ENCODE assay signal across 12 cellular contexts in the genomic region with DNA sequence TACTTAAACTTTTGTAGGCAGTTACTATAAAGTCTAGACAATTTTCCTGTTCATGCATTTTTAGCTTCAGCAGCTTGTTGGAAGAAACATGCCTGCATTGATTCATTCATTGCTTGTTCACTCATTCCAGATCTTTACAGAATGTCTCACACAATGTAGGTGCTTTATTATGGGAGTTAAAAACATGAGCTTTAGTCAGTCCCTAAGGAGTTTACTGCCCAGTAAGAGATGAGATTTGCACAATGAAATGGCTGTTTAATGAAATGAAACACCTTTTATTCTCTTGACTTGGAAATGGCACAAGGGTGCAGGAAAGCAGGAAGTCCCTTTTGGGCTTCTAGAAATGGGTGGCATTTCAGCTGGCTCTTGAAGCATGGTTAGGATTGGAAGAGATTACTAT. TPM values are rescaled to one million over a fixed set of nuclear protein-coding genes. Genes with fewer than 3 reads are reported as not detected.
DNase-seq lines count a peak whose midpoint lies in the region; ATAC-seq and TF ChIP-seq lines count a peak whose summit lies in the region.
"Had no signal": no experiment of that assay in that cellular context is flagged by ENCODE, and none has a peak within 500 bp of the region (broad histone marks: within the 10 kb centered on the region; RNA-seq: fewer than 3 reads in every experiment).

No MANE protein-coding gene starts in this region.

- no peaks in the 10 kb centered on the region for H3K9me3 Mint-ChIP-seq in CD4-positive, alpha-beta T cell
- H3K9me3 Mint-ChIP-seq: stimulated activated naive B cell treated with anti-CD40 and anti-IgM and Interleukin-4, amounts not matched to agents 10 μg/mL and 1 μg/mL and 100 μg/mL, for 72 hours had no signal

- POLR2A ChIA-PET in CD4-positive, alpha-beta T cell (lab: Charles Lee) = no interaction called here
- POLR2A ChIA-PET in IMR-90 (lab: Charles Lee; ENCODE audit: unreplicated experiment) = no interaction called here

- no peak overlapping the region for H3K56ac ChIP-seq in IMR-90 (ENCODE audit: extremely low read depth, insufficient read depth, low read length)

- H3K9me1 ChIP-seq in IMR-90 (ENCODE audit: insufficient read depth, low read length) = peaks cover 7% of the 10 kb centered on the region; the same call in 1 of the 2 replicates

- DNase-seq in CD4-positive, alpha-beta T cell = no peak
- peak; percentile 31 for DNase-seq in IMR-90
- DNase-seq in amniotic epithelial cell (ENCODE audit: low read depth) = peak; percentile 12
- no peak for DNase-seq in mesenchymal stem cell
- DNase-seq in cerebellar nuclear complex (lab: John Stamatoyannopoulos, UW) = no peak
- DNase-seq in SW480 (ENCODE audit: low spot score) = no peak
- DNase-seq: left ventricle myocardium superior; NCI-H1417; stimulated activated naive B cell treated with anti-CD40 and anti-IgM and Interleukin-4, amounts not matched to agents 10 μg/mL and 1 μg/mL and 100 μg/mL, for 72 hours had no signal

- ATAC-seq in CD4-positive, alpha-beta T cell (ENCODE audit: poor library complexity) = no peak
- ATAC-seq in IMR-90 (ENCODE audit: low read depth) (no peak), HG03442 (IDR thresholded peaks at IDR 0.05; ENCODE audit: unreplicated experiment) (no peak), GM18870 (IDR thresholded peaks at IDR 0.05; ENCODE audit: unreplicated experiment) (no peak)
- ATAC-seq: left ventricle myocardium superior; stimulated activated naive B cell treated with anti-CD40 and anti-IgM and Interleukin-4, amounts not matched to agents 10 μg/mL and 1 μg/mL and 100 μg/mL, for 72 hours had no signal

- no peak for TF ChIP-seq POLR2A in IMR-90 (IDR thresholded peaks at IDR 0.05; ENCODE audit: low read depth, low read length)

- H3K36me3 Mint-ChIP-seq in CD4-positive, alpha-beta T cell (ENCODE audit: low read depth) = peaks cover 3% of the 10 kb centered on the region

- H2BK5ac ChIP-seq in IMR-90 (ENCODE audit: low read depth, low read length, poor library complexity, severe bottlenecking) (no peak overlapping the region), mesenchymal stem cell (ENCODE audit: low read depth, low read length, poor library complexity, severe bottlenecking) (no peak overlapping the region)

- H2BK15ac ChIP-seq in IMR-90 (ENCODE audit: low read depth, low read length) = no peak overlapping the region
- H2BK15ac ChIP-seq in mesenchymal stem cell (ENCODE audit: low read depth, poor library complexity, severe bottlenecking) = no peak overlapping the region

- BruUV-seq in IMR-90 (replicated peaks; lab: Mats Ljungman, UMichigan) = no TSS peak

- H3K9ac ChIP-seq in IMR-90 (ENCODE audit: low read depth, low read length) = no peak overlapping the region
- H3K9ac ChIP-seq in mesenchymal stem cell (ENCODE audit: low read length) = peak overlapping the region; percentile 13

- H3K14ac ChIP-seq in IMR-90 (replicated peaks; ENCODE audit: low read depth, low read length) = no peak overlapping the region
- H3K14ac ChIP-seq in mesenchymal stem cell (ENCODE audit: low read length in 2 of 2) = no peak overlapping the region

- H4K20me1 ChIP-seq in IMR-90 (ENCODE audit: insufficient read depth, low read length) = peaks cover 44% of the 10 kb centered on the region

- no peak overlapping the region for H4K91ac ChIP-seq in IMR-90 (ENCODE audit: insufficient read depth, low read depth, low read length)
- H4K91ac ChIP-seq in mesenchymal stem cell (ENCODE audit: low read length) = no peak overlapping the region

- no peak overlapping the region for H4K8ac ChIP-seq in IMR-90 (ENCODE audit: low read depth in 2 of 2, low read length in 2 of 2)
- no peak overlapping the region for H4K8ac ChIP-seq in mesenchymal stem cell (ENCODE audit: low read length)

- H3K4me1 ChIP-seq in IMR-90 (ENCODE audit: control insufficient read depth, insufficient read depth, low read length) = peaks cover 24% of the 10 kb centered on the region
- peaks cover 19% of the 10 kb centered on the region for H3K4me1 ChIP-seq in mesenchymal stem cell (ENCODE audit: control insufficient read depth, insufficient read depth, low read depth, low read length)

- no peak overlapping the region for H3K27ac ChIP-seq in CD4-positive, alpha-beta T cell (ENCODE audit: low read depth, low read length)
- H3K27ac ChIP-seq in IMR-90 (ENCODE audit: insufficient read depth, low read length) (no peak overlapping the region), mesenchymal stem cell (ENCODE audit: low read length, poor library complexity, severe bottlenecking) (peak overlapping the region; percentile 20)
- H3K27ac ChIP-seq: skin epidermis had no signal

- intact Hi-C loops in CD4-positive, alpha-beta T cell (cut with DNase I, micrococcal nuclease) = loop anchor here (5.0 to 10.0 kb wide), 4 partner anchors 164 to 1506 kb away; a partner anchor contains a TSS
- intact Hi-C loops in IMR-90 (cut with micrococcal nuclease) = no loop called here

- H2AK5ac ChIP-seq in IMR-90 (ENCODE audit: low read depth, low read length) (no peak overlapping the region), mesenchymal stem cell (ENCODE audit: low read length, severe bottlenecking) (no peak overlapping the region)

- no peak overlapping the region for H4K5ac ChIP-seq in IMR-90 (ENCODE audit: low read depth, low read length)

- dilution Hi-C loops in IMR-90 (cut with HindIII; ENCODE audit: low sequenced_read_pairs, unreplicated experiment) = no loop called here

- H3K4me3 Mint-ChIP-seq in CD4-positive, alpha-beta T cell = peak overlapping the region; percentile 47

- no peak overlapping the region for H3K4me3 ChIP-seq in IMR-90 (ENCODE audit: insufficient read depth, low read depth, low read length)
- H3K4me3 ChIP-seq in mesenchymal stem cell (ENCODE audit: insufficient read depth in 1 of 2, low read depth in 1 of 2, low read length in 2 of 2) = no peak overlapping the region

- no peaks in the 10 kb centered on the region for H3K27me3 ChIP-seq in CD4-positive, alpha-beta T cell (ENCODE audit: control insufficient read depth, insufficient read depth, low read length)
- H3K27me3 ChIP-seq in IMR-90 (ENCODE audit: control insufficient read depth, insufficient read depth, low read length) (no peaks in the 10 kb centered on the region), mesenchymal stem cell (ENCODE audit: control insufficient read depth in 1 of 2, insufficient read depth in 1 of 2, low read length in 2 of 2) (no peaks in the 10 kb centered on the region)

- no peak for TF ChIP-seq RAD21 in IMR-90 (IDR thresholded peaks at IDR 0.05; ENCODE audit: low read length)

- H3K36me3 ChIP-seq in IMR-90 (ENCODE audit: control insufficient read depth, insufficient read depth, low read length) (no peaks in the 10 kb centered on the region; the same call in 1 of the 2 replicates), mesenchymal stem cell (ENCODE audit: control insufficient read depth in 1 of 2, insufficient read depth in 2 of 2, low read depth in 1 of 2, low read length in 2 of 2) (no peaks in the 10 kb centered on the region)

- CTCF ChIA-PET in CD4-positive, alpha-beta T cell (lab: Charles Lee) = interaction anchor here (2.4 kb wide), 1 partner anchor 12 kb away, joined by 15 read pairs; no protein-coding TSS in a partner anchor
- CTCF ChIA-PET in IMR-90 (lab: Yijun Ruan, JAX) = interaction anchor here (1.1 to 3.2 kb wide), 2 partner anchors 9 to 12 kb away, joined by 3 to 17 read pairs; no protein-coding TSS in a partner anchor

- in situ Hi-C loops in IMR-90 (cut with MboI; ENCODE audit: low sequenced_read_pairs) = no loop called here

- no peak for TF ChIP-seq CTCF in CD4-positive, alpha-beta T cell (IDR thresholded peaks at IDR 0.05)
- no peak for TF ChIP-seq CTCF in IMR-90 (conservative IDR thresholded peaks at IDR 0.05; ENCODE audit: low read depth, low read length)

- H2AK9ac ChIP-seq in IMR-90 (replicated peaks; ENCODE audit: low read depth, low read length, poor library complexity) = no peak overlapping the region

- no peaks in the 10 kb centered on the region for H3K9me3 ChIP-seq in CD4-positive, alpha-beta T cell (ENCODE audit: control insufficient read depth, low read length)
- H3K9me3 ChIP-seq in IMR-90 (ENCODE audit: control insufficient read depth, insufficient read depth, low read length) = no peaks in the 10 kb centered on the region
- H3K9me3 ChIP-seq in mesenchymal stem cell (ENCODE audit: control insufficient read depth, low read length) = no peaks in the 10 kb centered on the region

- H3K27ac Mint-ChIP-seq in CD4-positive, alpha-beta T cell = peak overlapping the region; percentile 32
- H3K27ac Mint-ChIP-seq: stimulated activated naive B cell treated with anti-CD40 and anti-IgM and Interleukin-4, amounts not matched to agents 10 μg/mL and 1 μg/mL and 100 μg/mL, for 72 hours had no signal

- no peaks in the 10 kb centered on the region for H3K27me3 Mint-ChIP-seq in CD4-positive, alpha-beta T cell
- H3K27me3 Mint-ChIP-seq: stimulated activated naive B cell treated with anti-CD40 and anti-IgM and Interleukin-4, amounts not matched to agents 10 μg/mL and 1 μg/mL and 100 μg/mL, for 72 hours had no signal

- H3K18ac ChIP-seq in IMR-90 (ENCODE audit: low read depth, low read length) (no peak overlapping the region), mesenchymal stem cell (ENCODE audit: low read depth in 1 of 2, low read length in 2 of 2) (no peak overlapping the region)

- peaks cover 4 to 47% of the 10 kb centered on the region in 2 experiments; a peak in 3 of 4 replicates for H3K79me1 ChIP-seq in IMR-90 (ENCODE audit: low read depth in 1 of 2, low read length in 2 of 2)
- no peaks in the 10 kb centered on the region for H3K79me1 ChIP-seq in mesenchymal stem cell (replicated peaks; ENCODE audit: low read length, poor library complexity, severe bottlenecking)

- H3K4me1 Mint-ChIP-seq in CD4-positive, alpha-beta T cell (ENCODE audit: low read depth) = peaks cover 26% of the 10 kb centered on the region

- H2AFZ ChIP-seq in IMR-90 (replicated peaks; ENCODE audit: low read length, poor library complexity) (no peak overlapping the region), mesenchymal stem cell (ENCODE audit: low read depth, low read length) (no peak overlapping the region)

- 0 out of 2 replicates have a peak overlapping the region, but pooled peaks have one; percentile 29 for H3K23ac ChIP-seq in IMR-90 (ENCODE audit: low read depth, low read length)
- H3K23ac ChIP-seq in mesenchymal stem cell (ENCODE audit: low read length in 2 of 2) = no peak overlapping the region

- no peak overlapping the region for H2BK20ac ChIP-seq in IMR-90 (ENCODE audit: low read depth, low read length)

- H3K4ac ChIP-seq in IMR-90 (ENCODE audit: low read depth, low read length) (no peak overlapping the region), mesenchymal stem cell (ENCODE audit: low read depth in 1 of 2, low read length in 2 of 2) (no peak overlapping the region)

- no peak overlapping the region for H2BK12ac ChIP-seq in mesenchymal stem cell (ENCODE audit: low read length in 2 of 2)

- H3K4me2 ChIP-seq in IMR-90 (ENCODE audit: low read depth, low read length) (peak overlapping the region; percentile 75; the same call in 1 of the 2 replicates), mesenchymal stem cell (ENCODE audit: low read length, poor library complexity, severe bottlenecking) (no peak overlapping the region)

- no peak overlapping the region for H2BK120ac ChIP-seq in IMR-90 (ENCODE audit: low read depth, low read length)
- H2BK120ac ChIP-seq in mesenchymal stem cell (ENCODE audit: low read depth, low read length) = no peak overlapping the region

RNA-seq across cellular contexts. Expression of a gene that starts 2.9 kb away (rescaled TPM):
- total RNA-seq in CD4-positive, alpha-beta T cell = 10 to 100 TPM; 13.7 to 15.8 TPM
- 30.8 and 41.4 TPM in 2 replicates for total RNA-seq in IMR-90 (2012; rRNA removed)
- polyA plus RNA-seq in IMR-90 (2012; rRNA removed) = 5.5 and 6.6 TPM in 2 replicates
- 3.6 and 4.1 TPM in 2 replicates for polyA plus RNA-seq in IMR-90 (2012; cell fraction: cytosol; rRNA removed)
- polyA plus RNA-seq in IMR-90 (2012; cell fraction: nucleus; rRNA removed; ENCODE audit: low replicate concordance) = 6.0 and 6.9 TPM in 2 replicates
- polyA plus RNA-seq in mesenchymal stem cell (2013, experiment 1 of 2) = 9.1 TPM
- polyA plus RNA-seq in mesenchymal stem cell (2013, experiment 2 of 2) = 8.2 TPM

Comparison
In these comparisons a context has a peak if more than half of its experiments do, and no peak if none do; other contexts are left out.
1. DNase-seq: peak in IMR-90 (single experiment) and amniotic epithelial cell (single experiment); none in CD4-positive, alpha-beta T cell (0 of 10), mesenchymal stem cell (single experiment), cerebellar nuclear complex (0 of 2) and SW480 (single experiment).